Comparison of ENCODE assay signal across 27 cellular contexts in genomic region chr10:114207349-114207748, GRCh38.
"Had no signal": no experiment of that assay in that cellular context is flagged by ENCODE, and none has a peak within 500 bp of the region (broad histone marks: within the 10 kb centered on the region; RNA-seq: fewer than 3 reads in every experiment).

No MANE protein-coding gene starts in this region.

- FAIRE-seq: HepG2, RCC 7860 had no signal

- ATAC-seq: HepG2, T-helper 17 cell had no signal

- DNase-seq: IMR-90, Karpas-422, KG1, MG63, NCI-H1092, NCI-H1105 treated with DMSO at 0.1 percent for 48 hours, NCI-H1417 treated with DMSO at 0.1 percent for 48 hours, NCI-H146, NCI-H1694 treated with DMSO at 0.1 percent for 48 hours, NCI-H1930, NCI-H2081, NCI-H2107, NCI-H2171, NCI-H226, NCI-H446, NCI-H510A, NCI-H524 treated with DMSO at 0.1 percent for 48 hours, NCI-H774, Right ventricle myocardium superior, RPMI8226, SIG-M5, T-helper 1 cell, T-helper 17 cell had no signal

- H3K4me3 ChIP-seq: MG63, SJSA1, SK-N-MC had no signal
